ENCODE assay signal across 15 cellular contexts in genomic region chr13:77674802-77675201, GRCh38. TPM values are rescaled to one million over a fixed set of nuclear protein-coding genes. Genes with fewer than 3 reads are reported as not detected.
DNase-seq lines count a peak whose midpoint lies in the region; ATAC-seq and TF ChIP-seq lines count a peak whose summit lies in the region.
"Had no signal": no experiment of that assay in that cellular context is flagged by ENCODE, and none has a peak within 500 bp of the region (broad histone marks: within the 10 kb centered on the region; RNA-seq: fewer than 3 reads in every experiment).

No MANE protein-coding gene starts in this region.

- H3K9me3 ChIP-seq in iPS-20b (ENCODE audit: insufficient read depth, low read depth, low read length) = no peaks in the 10 kb centered on the region
- H3K9me3 ChIP-seq: BE2C had no signal

- no peak for TF ChIP-seq CTCF in WTC11 (IDR thresholded peaks at IDR 0.05)

- H3K4me3 Mint-ChIP-seq in WTC11 = no peak overlapping the region
- H3K4me3 Mint-ChIP-seq: CD8-positive, alpha-beta T cell had no signal

- peak; percentile 39 for DNase-seq in DMS 273 treated with DMSO at 0.1 percent for 48 hours (lab: John Stamatoyannopoulos, UW)
- no peak for DNase-seq in WTC11 (ENCODE audit: low spot score)
- DNase-seq in retina = peak; percentile 30
- DNase-seq in OCI-M1 (lab: John Stamatoyannopoulos, UW) = no peak
- DNase-seq: BE2C; CD8-positive, alpha-beta T cell; COR-L47; H7 had no signal

- ATAC-seq in WTC11 (peak; percentile 76), HG03432 (IDR thresholded peaks at IDR 0.05; ENCODE audit: unreplicated experiment) (no peak), GM21360 (IDR thresholded peaks at IDR 0.05; ENCODE audit: unreplicated experiment) (no peak)
- ATAC-seq: CD8-positive, alpha-beta T cell; GM12878; HepG2 had no signal

- H3K36me3 ChIP-seq in iPS-20b (ENCODE audit: insufficient read depth, low read depth, low read length) = no peaks in the 10 kb centered on the region
- H3K36me3 ChIP-seq: BE2C had no signal

- H3K4me1 ChIP-seq in iPS-20b (ENCODE audit: insufficient read depth, low read length) = peaks cover 4% of the 10 kb centered on the region; the same call in 1 of the 2 replicates
- H3K4me1 ChIP-seq: BE2C had no signal

- no peaks in the 10 kb centered on the region for H3K27me3 ChIP-seq in iPS-20b (ENCODE audit: insufficient read depth, low read length)
- H3K27me3 ChIP-seq: BE2C had no signal

- CTCF ChIA-PET in WTC11 (lab: Charles Lee) = no interaction called here

- no peak overlapping the region for H3K9ac ChIP-seq in iPS-20b (ENCODE audit: low read depth, low read length)
- H3K9ac ChIP-seq: KMS-11 had no signal

- POLR2A ChIA-PET in WTC11 (lab: Charles Lee) = no interaction called here

- H3K9me3 Mint-ChIP-seq in WTC11 = peaks cover 31% of the 10 kb centered on the region
- H3K9me3 Mint-ChIP-seq: CD8-positive, alpha-beta T cell had no signal

- peaks cover 7% of the 10 kb centered on the region for H3K4me1 Mint-ChIP-seq in WTC11

- H3K27me3 Mint-ChIP-seq in WTC11 (ENCODE audit: low read depth) = no peaks in the 10 kb centered on the region

- 0 out of 2 replicates have a peak overlapping the region, but pooled peaks have one; percentile 8 for H3K4me3 ChIP-seq in iPS-20b (ENCODE audit: low read length)
- H3K4me3 ChIP-seq: GM12878 had no signal

- H3K27ac Mint-ChIP-seq in WTC11 = no peak overlapping the region
- H3K27ac Mint-ChIP-seq: CD8-positive, alpha-beta T cell had no signal

- peaks cover 8% of the 10 kb centered on the region for H3K36me3 Mint-ChIP-seq in WTC11
- H3K36me3 Mint-ChIP-seq: CD8-positive, alpha-beta T cell had no signal

- H3K27ac ChIP-seq in iPS-20b (ENCODE audit: low read length) = no peak overlapping the region
- H3K27ac ChIP-seq: C4-2B, KMS-11 had no signal

TF ChIP-seq in WTC11, 78 proteins besides CTCF, POLR2A, EP300 and RAD21:
- TF ChIP-seq ATF6 (CRISPR knock-in tag; IDR thresholded peaks at IDR 0.05) (no peak), USF2 (CRISPR knock-in tag; IDR thresholded peaks at IDR 0.05) (no peak), MAX (CRISPR knock-in tag; IDR thresholded peaks at IDR 0.05) (no peak), JAZF1 (CRISPR knock-in tag; IDR thresholded peaks at IDR 0.05) (no peak), IRF1 (CRISPR knock-in tag; IDR thresholded peaks at IDR 0.05) (no peak), MXD4 (CRISPR knock-in tag; IDR thresholded peaks at IDR 0.05; ENCODE audit: borderline replicate concordance) (no peak), SP1 (CRISPR knock-in tag; conservative IDR thresholded peaks at IDR 0.05) (no peak), ZNF671 (CRISPR knock-in tag; IDR thresholded peaks at IDR 0.05) (no peak), CREM (CRISPR knock-in tag; IDR thresholded peaks at IDR 0.05) (no peak), ZBTB43 (CRISPR knock-in tag; IDR thresholded peaks at IDR 0.05) (no peak)
TF ChIP-seq in WTC11: peak in this region for 0.

RNA-seq across cellular contexts. Expression of gene SLAIN1, which starts 22.7 kb away (rescaled TPM):
- 29.7 to 33.1 TPM (median 32.0 TPM) in 3 replicates for total RNA-seq in WTC11 (2021)

Comparison
In these comparisons a context has a peak if more than half of its experiments do, and no peak if none do; other contexts are left out.
1. DNase-seq: peak in DMS 273 treated with DMSO at 0.1 percent for 48 hours (single experiment) and retina (single experiment); none in WTC11 (single experiment) and OCI-M1 (single experiment).